ENCODE assay signal across 26 cellular contexts in genomic region chr11:133605493-133605892, GRCh38.
"Had no signal": no experiment of that assay in that cellular context is flagged by ENCODE, and none has a peak within 500 bp of the region (broad histone marks: within the 10 kb centered on the region; RNA-seq: fewer than 3 reads in every experiment).

No MANE protein-coding gene starts in this region.

- H3K4me1 ChIP-seq: foreskin keratinocyte, gastroesophageal sphincter, heart left ventricle, left lung, prostate gland, right atrium auricular region, sigmoid colon, stomach, thyroid gland, vagina had no signal

- H3K4me3 Mint-ChIP-seq: dendritic cell treated with granulocyte-macrophage colony-stimulating factor and Interleukin-4, amounts not matched to agents 40 ng/mL and 50 ng/mL, for 4 days; endodermal cell; naive thymus-derived CD8-positive, alpha-beta T cell; nephron progenitor cell; stimulated activated effector memory CD8-positive, alpha-beta T cell treated with anti-CD3 and anti-CD28 coated beads, Interleukin-12 subunit alpha, Interleukin-12 subunit beta, amount 100 ng/mL, for 72 hours had no signal

- H3K27ac ChIP-seq: epithelial cell of prostate, foreskin keratinocyte, gastroesophageal sphincter, heart left ventricle, left lung, prostate gland, right atrium auricular region, sigmoid colon, stomach, thyroid gland, vagina had no signal

- ATAC-seq: esophagus mucosa; foreskin keratinocyte; gastroesophageal sphincter; heart left ventricle; left lung; naive thymus-derived CD8-positive, alpha-beta T cell; stimulated activated effector memory CD8-positive, alpha-beta T cell treated with anti-CD3 and anti-CD28 coated beads, Interleukin-12 subunit alpha, Interleukin-12 subunit beta, amount 100 ng/mL, for 72 hours had no signal

- H3K36me3 ChIP-seq: gastroesophageal sphincter, heart left ventricle, left lung, prostate gland, right atrium auricular region, sigmoid colon, stomach, thyroid gland, vagina had no signal

- H3K4me1 Mint-ChIP-seq: endodermal cell; naive thymus-derived CD8-positive, alpha-beta T cell; stimulated activated effector memory CD8-positive, alpha-beta T cell treated with anti-CD3 and anti-CD28 coated beads, Interleukin-12 subunit alpha, Interleukin-12 subunit beta, amount 100 ng/mL, for 72 hours had no signal

- H3K36me3 Mint-ChIP-seq: stimulated activated effector memory CD8-positive, alpha-beta T cell treated with anti-CD3 and anti-CD28 coated beads, Interleukin-12 subunit alpha, Interleukin-12 subunit beta, amount 100 ng/mL, for 72 hours had no signal

- H3K27me3 Mint-ChIP-seq: dendritic cell treated with granulocyte-macrophage colony-stimulating factor and Interleukin-4, amounts not matched to agents 40 ng/mL and 50 ng/mL, for 4 days had no signal

- H3K27ac Mint-ChIP-seq: dendritic cell treated with granulocyte-macrophage colony-stimulating factor and Interleukin-4, amounts not matched to agents 40 ng/mL and 50 ng/mL, for 4 days; endodermal cell; naive thymus-derived CD8-positive, alpha-beta T cell; nephron progenitor cell; stimulated activated effector memory CD8-positive, alpha-beta T cell treated with anti-CD3 and anti-CD28 coated beads, Interleukin-12 subunit alpha, Interleukin-12 subunit beta, amount 100 ng/mL, for 72 hours had no signal

- H3K27me3 ChIP-seq: foreskin keratinocyte, heart left ventricle, left lung, right atrium auricular region, sigmoid colon, thyroid gland, vagina had no signal

- DNase-seq: effector CD8-positive, alpha-beta T cell; endodermal cell; foreskin keratinocyte; heart left ventricle; hippocampal formation; kidney; left lung; mesenchymal stem cell; naive thymus-derived CD8-positive, alpha-beta T cell; nephron progenitor cell; nucleus accumbens; sigmoid colon; stimulated activated CD4-positive, alpha-beta T cell treated with anti-CD3 and anti-CD28 coated beads, Interleukin-2, amount 100 ng/mL, for 24 hours; stimulated activated CD4-positive, alpha-beta T cell treated with anti-CD3 and anti-CD28 coated beads, Interleukin-4, amount 100 ng/mL, for 24 hours; stimulated activated naive CD4-positive, alpha-beta T cell treated with Interleukin-2 at 50 U/mL for 16 hours; stomach; thyroid gland; trophoblast cell had no signal

- H3K4me3 ChIP-seq: gastroesophageal sphincter, heart left ventricle, left lung, prostate gland, right atrium auricular region, sigmoid colon, stomach, thyroid gland, vagina had no signal
